Comparison of ENCODE assay signal across 4 cellular contexts in genomic region chr15:89250142-89250541, GRCh38. TPM values are rescaled to one million over a fixed set of nuclear protein-coding genes. Genes with fewer than 3 reads are reported as not detected.
"Had no signal": no experiment of that assay in that cellular context is flagged by ENCODE, and none has a peak within 500 bp of the region (broad histone marks: within the 10 kb centered on the region; RNA-seq: fewer than 3 reads in every experiment).

No MANE protein-coding gene starts in this region.

RNA-seq across cellular contexts. Expression of gene RLBP1, which starts 28.8 kb away (rescaled TPM):
- total RNA-seq: LHCN-M2, M059J, MCF 10A, NCI-H460 had no signal
